In genomic region chr12:24889403-24889802, GRCh38 we compare ENCODE assay signal across 16 cellular contexts.
"Had no signal": no experiment of that assay in that cellular context is flagged by ENCODE, and none has a peak within 500 bp of the region (broad histone marks: within the 10 kb centered on the region; RNA-seq: fewer than 3 reads in every experiment).

No MANE protein-coding gene starts in this region.

- H3K27me3 ChIP-seq: adrenal gland, suprapubic skin had no signal

- ATAC-seq: activated CD4-positive, CD25-positive, alpha-beta regulatory T cell treated with anti-CD3 and anti-CD28 coated beads, Interleukin-2, amount 50 U/mL, for 24 hours; activated naive CD4-positive, alpha-beta T cell treated with anti-CD3 and anti-CD28 coated beads, Interleukin-2, amount 50 U/mL, for 72 hours; effector memory CD8-positive, alpha-beta T cell; left ventricle myocardium superior; naive thymus-derived CD4-positive, alpha-beta T cell; sciatic nerve; stimulated activated naive CD8-positive, alpha-beta T cell treated with anti-CD3 and anti-CD28 coated beads, Interleukin-15, amount 100 ng/mL, for 72 hours had no signal

- H3K27me3 Mint-ChIP-seq: stimulated activated naive CD8-positive, alpha-beta T cell treated with anti-CD3 and anti-CD28 coated beads, Interleukin-15, amount 100 ng/mL, for 72 hours had no signal

- H3K4me1 Mint-ChIP-seq: naive thymus-derived CD4-positive, alpha-beta T cell; stimulated activated naive CD8-positive, alpha-beta T cell treated with anti-CD3 and anti-CD28 coated beads, Interleukin-15, amount 100 ng/mL, for 72 hours had no signal

- H3K27ac Mint-ChIP-seq: activated naive CD4-positive, alpha-beta T cell treated with anti-CD3 and anti-CD28 coated beads, Interleukin-2, amount 50 U/mL, for 72 hours; effector memory CD8-positive, alpha-beta T cell; stimulated activated naive CD8-positive, alpha-beta T cell treated with anti-CD3 and anti-CD28 coated beads, Interleukin-15, amount 100 ng/mL, for 72 hours had no signal

- H3K9me3 Mint-ChIP-seq: activated naive CD4-positive, alpha-beta T cell treated with anti-CD3 and anti-CD28 coated beads, Interleukin-2, amount 50 U/mL, for 72 hours; effector memory CD8-positive, alpha-beta T cell had no signal

- H2AFZ ChIP-seq: parathyroid adenoma had no signal

- DNase-seq: activated CD4-positive, alpha-beta T cell treated with anti-CD3 and anti-CD28 coated beads, Interleukin-2, amount 50 U/mL, for 1 hour; activated gamma-delta T cell treated with Interleukin-2 at 50 U/mL for 16 hours; adrenal gland; effector memory CD8-positive, alpha-beta T cell; left ventricle myocardium superior; naive thymus-derived CD4-positive, alpha-beta T cell; stimulated activated CD4-positive, alpha-beta T cell treated with anti-CD3 and anti-CD28 coated beads, Interleukin-4, amount 100 ng/mL, for 1 hour; stimulated activated naive CD8-positive, alpha-beta T cell treated with anti-CD3 and anti-CD28 coated beads, Interleukin-15, amount 100 ng/mL, for 72 hours; T1000; trophoblast cell had no signal

- H3K4me2 ChIP-seq: smooth muscle cell had no signal

- H3K4me3 ChIP-seq: adrenal gland, smooth muscle cell, suprapubic skin had no signal

- H3K9me3 ChIP-seq: adrenal gland, suprapubic skin had no signal

- H3K4me3 Mint-ChIP-seq: effector memory CD8-positive, alpha-beta T cell; naive thymus-derived CD4-positive, alpha-beta T cell; stimulated activated naive CD8-positive, alpha-beta T cell treated with anti-CD3 and anti-CD28 coated beads, Interleukin-15, amount 100 ng/mL, for 72 hours had no signal

- H3K36me3 Mint-ChIP-seq: activated naive CD4-positive, alpha-beta T cell treated with anti-CD3 and anti-CD28 coated beads, Interleukin-2, amount 50 U/mL, for 72 hours; naive thymus-derived CD4-positive, alpha-beta T cell had no signal

- H3K79me2 ChIP-seq: parathyroid adenoma had no signal

- H3K9ac ChIP-seq: parathyroid adenoma had no signal

- H3K4me1 ChIP-seq: adrenal gland, parathyroid adenoma, suprapubic skin had no signal

- H3K27ac ChIP-seq: adrenal gland, parathyroid adenoma, suprapubic skin had no signal

- H3K36me3 ChIP-seq: adrenal gland, suprapubic skin had no signal
